ENCODE assay signal across 1 cellular context in the genomic region with DNA sequence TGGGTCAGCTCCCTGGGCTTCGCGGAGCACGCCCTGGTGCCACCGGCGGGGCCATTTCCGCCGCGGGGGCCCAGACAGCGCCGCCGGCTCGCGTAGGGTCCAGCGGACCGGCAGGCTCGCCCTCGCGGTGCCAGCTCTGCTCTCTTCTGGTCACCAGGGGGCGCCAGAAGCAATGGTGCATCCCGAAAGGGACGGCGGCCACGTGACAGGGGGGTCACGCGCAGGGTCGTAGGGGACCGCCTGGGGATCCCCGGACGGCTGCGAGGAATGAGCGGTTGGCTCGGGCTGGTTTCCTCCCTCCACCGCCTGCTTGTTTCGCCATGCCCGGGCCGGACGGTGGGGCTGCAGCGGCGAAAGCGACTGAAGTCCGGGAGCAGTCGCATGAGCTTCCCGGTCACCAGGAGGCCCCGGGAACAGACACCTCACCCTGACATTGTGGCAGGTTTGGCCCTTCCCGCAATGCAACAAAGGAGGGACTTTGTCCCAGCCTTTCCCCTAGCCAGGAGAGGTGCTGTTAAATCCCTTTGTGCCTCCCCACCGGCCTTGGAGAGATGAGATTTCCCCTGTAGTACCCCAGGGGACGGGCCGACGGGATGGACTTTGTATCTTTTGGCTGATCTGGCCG.
A peak's percentile ranks its signal among the peaks of the same experiment; 100 is the strongest.
TF ChIP-seq lines count a peak whose summit lies in the region.

No MANE protein-coding gene starts in this region.

TF ChIP-seq in K562, 482 proteins besides CTCF, POLR2A, EP300 and RAD21 (continued from another document and continues in another):
- TF ChIP-seq, protein P1, sequence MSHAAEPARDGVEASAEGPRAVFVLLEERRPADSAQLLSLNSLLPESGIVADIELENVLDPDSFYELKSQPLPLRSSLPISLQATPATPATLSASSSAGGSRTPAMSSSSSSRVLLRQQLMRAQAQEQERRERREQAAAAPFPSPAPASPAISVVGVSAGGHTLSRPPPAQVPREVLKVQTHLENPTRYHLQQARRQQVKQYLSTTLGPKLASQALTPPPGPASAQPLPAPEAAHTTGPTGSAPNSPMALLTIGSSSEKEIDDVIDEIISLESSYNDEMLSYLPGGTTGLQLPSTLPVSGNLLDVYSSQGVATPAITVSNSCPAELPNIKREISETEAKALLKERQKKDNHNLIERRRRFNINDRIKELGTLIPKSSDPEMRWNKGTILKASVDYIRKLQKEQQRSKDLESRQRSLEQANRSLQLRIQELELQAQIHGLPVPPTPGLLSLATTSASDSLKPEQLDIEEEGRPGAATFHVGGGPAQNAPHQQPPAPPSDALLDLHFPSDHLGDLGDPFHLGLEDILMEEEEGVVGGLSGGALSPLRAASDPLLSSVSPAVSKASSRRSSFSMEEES (CRISPR knock-in tag; IDR thresholded peaks at IDR 0.05): peak; percentile 53
- TF ChIP-seq TARDBP (IDR thresholded peaks at IDR 0.05): no peak
- no peak for TF ChIP-seq BRCA1 (IDR thresholded peaks at IDR 0.05)
- no peak for TF ChIP-seq BRCA1 (CRISPR knock-in tag; IDR thresholded peaks at IDR 0.05)
- TF ChIP-seq ZNF224 (CRISPR knock-in tag; IDR thresholded peaks at IDR 0.05): no peak
- TF ChIP-seq, protein P2, sequence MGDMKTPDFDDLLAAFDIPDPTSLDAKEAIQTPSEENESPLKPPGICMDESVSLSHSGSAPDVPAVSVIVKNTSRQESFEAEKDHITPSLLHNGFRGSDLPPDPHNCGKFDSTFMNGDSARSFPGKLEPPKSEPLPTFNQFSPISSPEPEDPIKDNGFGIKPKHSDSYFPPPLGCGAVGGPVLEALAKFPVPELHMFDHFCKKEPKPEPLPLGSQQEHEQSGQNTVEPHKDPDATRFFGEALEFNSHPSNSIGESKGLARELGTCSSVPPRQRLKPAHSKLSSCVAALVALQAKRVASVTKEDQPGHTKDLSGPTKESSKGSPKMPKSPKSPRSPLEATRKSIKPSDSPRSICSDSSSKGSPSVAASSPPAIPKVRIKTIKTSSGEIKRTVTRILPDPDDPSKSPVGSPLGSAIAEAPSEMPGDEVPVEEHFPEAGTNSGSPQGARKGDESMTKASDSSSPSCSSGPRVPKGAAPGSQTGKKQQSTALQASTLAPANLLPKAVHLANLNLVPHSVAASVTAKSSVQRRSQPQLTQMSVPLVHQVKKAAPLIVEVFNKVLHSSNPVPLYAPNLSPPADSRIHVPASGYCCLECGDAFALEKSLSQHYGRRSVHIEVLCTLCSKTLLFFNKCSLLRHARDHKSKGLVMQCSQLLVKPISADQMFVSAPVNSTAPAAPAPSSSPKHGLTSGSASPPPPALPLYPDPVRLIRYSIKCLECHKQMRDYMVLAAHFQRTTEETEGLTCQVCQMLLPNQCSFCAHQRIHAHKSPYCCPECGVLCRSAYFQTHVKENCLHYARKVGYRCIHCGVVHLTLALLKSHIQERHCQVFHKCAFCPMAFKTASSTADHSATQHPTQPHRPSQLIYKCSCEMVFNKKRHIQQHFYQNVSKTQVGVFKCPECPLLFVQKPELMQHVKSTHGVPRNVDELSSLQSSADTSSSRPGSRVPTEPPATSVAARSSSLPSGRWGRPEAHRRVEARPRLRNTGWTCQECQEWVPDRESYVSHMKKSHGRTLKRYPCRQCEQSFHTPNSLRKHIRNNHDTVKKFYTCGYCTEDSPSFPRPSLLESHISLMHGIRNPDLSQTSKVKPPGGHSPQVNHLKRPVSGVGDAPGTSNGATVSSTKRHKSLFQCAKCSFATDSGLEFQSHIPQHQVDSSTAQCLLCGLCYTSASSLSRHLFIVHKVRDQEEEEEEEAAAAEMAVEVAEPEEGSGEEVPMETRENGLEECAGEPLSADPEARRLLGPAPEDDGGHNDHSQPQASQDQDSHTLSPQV (IDR thresholded peaks at IDR 0.05): 0 out of 2 replicates have a peak, but pooled peaks have one; percentile 38
- TF ChIP-seq ATF7 (IDR thresholded peaks at IDR 0.05): peak; percentile 46; the same call in 1 of the 2 replicates
- TF ChIP-seq, protein P3, sequence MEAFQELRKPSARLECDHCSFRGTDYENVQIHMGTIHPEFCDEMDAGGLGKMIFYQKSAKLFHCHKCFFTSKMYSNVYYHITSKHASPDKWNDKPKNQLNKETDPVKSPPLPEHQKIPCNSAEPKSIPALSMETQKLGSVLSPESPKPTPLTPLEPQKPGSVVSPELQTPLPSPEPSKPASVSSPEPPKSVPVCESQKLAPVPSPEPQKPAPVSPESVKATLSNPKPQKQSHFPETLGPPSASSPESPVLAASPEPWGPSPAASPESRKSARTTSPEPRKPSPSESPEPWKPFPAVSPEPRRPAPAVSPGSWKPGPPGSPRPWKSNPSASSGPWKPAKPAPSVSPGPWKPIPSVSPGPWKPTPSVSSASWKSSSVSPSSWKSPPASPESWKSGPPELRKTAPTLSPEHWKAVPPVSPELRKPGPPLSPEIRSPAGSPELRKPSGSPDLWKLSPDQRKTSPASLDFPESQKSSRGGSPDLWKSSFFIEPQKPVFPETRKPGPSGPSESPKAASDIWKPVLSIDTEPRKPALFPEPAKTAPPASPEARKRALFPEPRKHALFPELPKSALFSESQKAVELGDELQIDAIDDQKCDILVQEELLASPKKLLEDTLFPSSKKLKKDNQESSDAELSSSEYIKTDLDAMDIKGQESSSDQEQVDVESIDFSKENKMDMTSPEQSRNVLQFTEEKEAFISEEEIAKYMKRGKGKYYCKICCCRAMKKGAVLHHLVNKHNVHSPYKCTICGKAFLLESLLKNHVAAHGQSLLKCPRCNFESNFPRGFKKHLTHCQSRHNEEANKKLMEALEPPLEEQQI (IDR thresholded peaks at IDR 0.05): peak; percentile 45; the same call in 1 of the 2 replicates
- no peak for TF ChIP-seq ZNF134 (CRISPR knock-in tag; conservative IDR thresholded peaks at IDR 0.05)
- 0 out of 2 replicates have a peak, but pooled peaks have one; percentile 45 for TF ChIP-seq SMC3 (conservative IDR thresholded peaks at IDR 0.05; ENCODE audit: insufficient read depth, low read depth, low read length)
- peak; percentile 72; the same call in 1 of the 2 replicates for TF ChIP-seq ZBTB7A (IDR thresholded peaks at IDR 0.05; ENCODE audit: borderline replicate concordance, control insufficient read depth, low read depth, low read length)
- TF ChIP-seq ZNF444 (CRISPR knock-in tag; IDR thresholded peaks at IDR 0.05): no peak
- peak; percentile 18; the same call in 1 of the 2 replicates for TF ChIP-seq SIN3B (IDR thresholded peaks at IDR 0.05; ENCODE audit: low read depth)
- peak; percentile 91 for TF ChIP-seq RAD51 (IDR thresholded peaks at IDR 0.05; ENCODE audit: borderline replicate concordance, low read depth)
- TF ChIP-seq NCOA4 (IDR thresholded peaks at IDR 0.05; ENCODE audit: partially characterized antibody): no peak
- TF ChIP-seq, protein P4, sequence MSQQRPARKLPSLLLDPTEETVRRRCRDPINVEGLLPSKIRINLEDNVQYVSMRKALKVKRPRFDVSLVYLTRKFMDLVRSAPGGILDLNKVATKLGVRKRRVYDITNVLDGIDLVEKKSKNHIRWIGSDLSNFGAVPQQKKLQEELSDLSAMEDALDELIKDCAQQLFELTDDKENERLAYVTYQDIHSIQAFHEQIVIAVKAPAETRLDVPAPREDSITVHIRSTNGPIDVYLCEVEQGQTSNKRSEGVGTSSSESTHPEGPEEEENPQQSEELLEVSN (IDR thresholded peaks at IDR 0.05; ENCODE audit: borderline replicate concordance in 1 of 2, extremely low read depth in 1 of 2, insufficient read depth in 1 of 2, insufficient read length in 1 of 2, low read depth in 1 of 2, low read length in 1 of 2, poor library complexity in 1 of 2, severe bottlenecking in 1 of 2): peak; percentile 17 to 39
- no peak for TF ChIP-seq ZNF263 (CRISPR knock-in tag; IDR thresholded peaks at IDR 0.05; ENCODE audit: borderline replicate concordance)
- peak; percentile 49; the same call in 1 of the 2 replicates for TF ChIP-seq CTBP1 (IDR thresholded peaks at IDR 0.05; ENCODE audit: borderline replicate concordance)
- TF ChIP-seq BHLHE40 (IDR thresholded peaks at IDR 0.05; ENCODE audit: low read length): peak; percentile 73
- TF ChIP-seq XRCC4 (IDR thresholded peaks at IDR 0.05; ENCODE audit: extremely low read depth, insufficient read depth, insufficient read length): no peak
- TF ChIP-seq NFE2 (IDR thresholded peaks at IDR 0.05; ENCODE audit: low read depth): no peak
- TF ChIP-seq HLTF (IDR thresholded peaks at IDR 0.05): no peak
- TF ChIP-seq, protein P5, sequence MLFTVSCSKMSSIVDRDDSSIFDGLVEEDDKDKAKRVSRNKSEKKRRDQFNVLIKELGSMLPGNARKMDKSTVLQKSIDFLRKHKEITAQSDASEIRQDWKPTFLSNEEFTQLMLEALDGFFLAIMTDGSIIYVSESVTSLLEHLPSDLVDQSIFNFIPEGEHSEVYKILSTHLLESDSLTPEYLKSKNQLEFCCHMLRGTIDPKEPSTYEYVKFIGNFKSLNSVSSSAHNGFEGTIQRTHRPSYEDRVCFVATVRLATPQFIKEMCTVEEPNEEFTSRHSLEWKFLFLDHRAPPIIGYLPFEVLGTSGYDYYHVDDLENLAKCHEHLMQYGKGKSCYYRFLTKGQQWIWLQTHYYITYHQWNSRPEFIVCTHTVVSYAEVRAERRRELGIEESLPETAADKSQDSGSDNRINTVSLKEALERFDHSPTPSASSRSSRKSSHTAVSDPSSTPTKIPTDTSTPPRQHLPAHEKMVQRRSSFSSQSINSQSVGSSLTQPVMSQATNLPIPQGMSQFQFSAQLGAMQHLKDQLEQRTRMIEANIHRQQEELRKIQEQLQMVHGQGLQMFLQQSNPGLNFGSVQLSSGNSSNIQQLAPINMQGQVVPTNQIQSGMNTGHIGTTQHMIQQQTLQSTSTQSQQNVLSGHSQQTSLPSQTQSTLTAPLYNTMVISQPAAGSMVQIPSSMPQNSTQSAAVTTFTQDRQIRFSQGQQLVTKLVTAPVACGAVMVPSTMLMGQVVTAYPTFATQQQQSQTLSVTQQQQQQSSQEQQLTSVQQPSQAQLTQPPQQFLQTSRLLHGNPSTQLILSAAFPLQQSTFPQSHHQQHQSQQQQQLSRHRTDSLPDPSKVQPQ (CRISPR knock-in tag; IDR thresholded peaks at IDR 0.05; ENCODE audit: borderline replicate concordance): 0 out of 2 replicates have a peak, but pooled peaks have one; percentile 55
- no peak for TF ChIP-seq XRCC3 (IDR thresholded peaks at IDR 0.05)
- TF ChIP-seq RUNX1 (IDR thresholded peaks at IDR 0.05; ENCODE audit: low read depth): no peak
- TF ChIP-seq TSC22D4 (tag; IDR thresholded peaks at IDR 0.05): no peak
- TF ChIP-seq, protein P6, sequence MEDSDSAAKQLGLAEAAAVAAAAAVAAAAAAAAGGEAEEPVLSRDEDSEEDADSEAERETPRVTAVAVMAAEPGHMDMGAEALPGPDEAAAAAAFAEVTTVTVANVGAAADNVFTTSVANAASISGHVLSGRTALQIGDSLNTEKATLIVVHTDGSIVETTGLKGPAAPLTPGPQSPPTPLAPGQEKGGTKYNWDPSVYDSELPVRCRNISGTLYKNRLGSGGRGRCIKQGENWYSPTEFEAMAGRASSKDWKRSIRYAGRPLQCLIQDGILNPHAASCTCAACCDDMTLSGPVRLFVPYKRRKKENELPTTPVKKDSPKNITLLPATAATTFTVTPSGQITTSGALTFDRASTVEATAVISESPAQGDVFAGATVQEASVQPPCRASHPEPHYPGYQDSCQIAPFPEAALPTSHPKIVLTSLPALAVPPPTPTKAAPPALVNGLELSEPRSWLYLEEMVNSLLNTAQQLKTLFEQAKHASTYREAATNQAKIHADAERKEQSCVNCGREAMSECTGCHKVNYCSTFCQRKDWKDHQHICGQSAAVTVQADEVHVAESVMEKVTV (CRISPR knock-in tag; IDR thresholded peaks at IDR 0.05): no peak
- no peak for TF ChIP-seq E2F3 (CRISPR knock-in tag; IDR thresholded peaks at IDR 0.05)
- TF ChIP-seq NFRKB (IDR thresholded peaks at IDR 0.05; ENCODE audit: low read depth): no peak
- no peak for TF ChIP-seq NFIC (IDR thresholded peaks at IDR 0.05)
- TF ChIP-seq PHF20 (IDR thresholded peaks at IDR 0.05; ENCODE audit: partially characterized antibody): peak; percentile 47
- TF ChIP-seq MECOM (CRISPR knock-in tag; IDR thresholded peaks at IDR 0.05): no peak
- TF ChIP-seq, protein P7, sequence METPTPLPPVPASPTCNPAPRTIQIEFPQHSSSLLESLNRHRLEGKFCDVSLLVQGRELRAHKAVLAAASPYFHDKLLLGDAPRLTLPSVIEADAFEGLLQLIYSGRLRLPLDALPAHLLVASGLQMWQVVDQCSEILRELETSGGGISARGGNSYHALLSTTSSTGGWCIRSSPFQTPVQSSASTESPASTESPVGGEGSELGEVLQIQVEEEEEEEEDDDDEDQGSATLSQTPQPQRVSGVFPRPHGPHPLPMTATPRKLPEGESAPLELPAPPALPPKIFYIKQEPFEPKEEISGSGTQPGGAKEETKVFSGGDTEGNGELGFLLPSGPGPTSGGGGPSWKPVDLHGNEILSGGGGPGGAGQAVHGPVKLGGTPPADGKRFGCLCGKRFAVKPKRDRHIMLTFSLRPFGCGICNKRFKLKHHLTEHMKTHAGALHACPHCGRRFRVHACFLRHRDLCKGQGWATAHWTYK (CRISPR knock-in tag; IDR thresholded peaks at IDR 0.05): no peak
- no peak for TF ChIP-seq ZNF551 (CRISPR knock-in tag; IDR thresholded peaks at IDR 0.05)
- peak; percentile 63 for TF ChIP-seq CBFA2T2 (conservative IDR thresholded peaks at IDR 0.05)
- TF ChIP-seq NONO (IDR thresholded peaks at IDR 0.05; ENCODE audit: low read depth in 2 of 2, low read length in 1 of 2): no peak
- TF ChIP-seq, protein P8, sequence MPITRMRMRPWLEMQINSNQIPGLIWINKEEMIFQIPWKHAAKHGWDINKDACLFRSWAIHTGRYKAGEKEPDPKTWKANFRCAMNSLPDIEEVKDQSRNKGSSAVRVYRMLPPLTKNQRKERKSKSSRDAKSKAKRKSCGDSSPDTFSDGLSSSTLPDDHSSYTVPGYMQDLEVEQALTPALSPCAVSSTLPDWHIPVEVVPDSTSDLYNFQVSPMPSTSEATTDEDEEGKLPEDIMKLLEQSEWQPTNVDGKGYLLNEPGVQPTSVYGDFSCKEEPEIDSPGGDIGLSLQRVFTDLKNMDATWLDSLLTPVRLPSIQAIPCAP (CRISPR knock-in tag; IDR thresholded peaks at IDR 0.05; ENCODE audit: borderline replicate concordance): no peak
- TF ChIP-seq ZNF766 (CRISPR knock-in tag; conservative IDR thresholded peaks at IDR 0.05): no peak
- TF ChIP-seq RB1 (IDR thresholded peaks at IDR 0.05; ENCODE audit: low read depth): peak; percentile 50; the same call in 1 of the 2 replicates
- no peak for TF ChIP-seq IRF2 (CRISPR knock-in tag; IDR thresholded peaks at IDR 0.05)
- no peak for TF ChIP-seq SNRNP70 (optimal IDR thresholded peaks at IDR 0.05; ENCODE audit: low read depth, low read length)
- TF ChIP-seq, protein P9, sequence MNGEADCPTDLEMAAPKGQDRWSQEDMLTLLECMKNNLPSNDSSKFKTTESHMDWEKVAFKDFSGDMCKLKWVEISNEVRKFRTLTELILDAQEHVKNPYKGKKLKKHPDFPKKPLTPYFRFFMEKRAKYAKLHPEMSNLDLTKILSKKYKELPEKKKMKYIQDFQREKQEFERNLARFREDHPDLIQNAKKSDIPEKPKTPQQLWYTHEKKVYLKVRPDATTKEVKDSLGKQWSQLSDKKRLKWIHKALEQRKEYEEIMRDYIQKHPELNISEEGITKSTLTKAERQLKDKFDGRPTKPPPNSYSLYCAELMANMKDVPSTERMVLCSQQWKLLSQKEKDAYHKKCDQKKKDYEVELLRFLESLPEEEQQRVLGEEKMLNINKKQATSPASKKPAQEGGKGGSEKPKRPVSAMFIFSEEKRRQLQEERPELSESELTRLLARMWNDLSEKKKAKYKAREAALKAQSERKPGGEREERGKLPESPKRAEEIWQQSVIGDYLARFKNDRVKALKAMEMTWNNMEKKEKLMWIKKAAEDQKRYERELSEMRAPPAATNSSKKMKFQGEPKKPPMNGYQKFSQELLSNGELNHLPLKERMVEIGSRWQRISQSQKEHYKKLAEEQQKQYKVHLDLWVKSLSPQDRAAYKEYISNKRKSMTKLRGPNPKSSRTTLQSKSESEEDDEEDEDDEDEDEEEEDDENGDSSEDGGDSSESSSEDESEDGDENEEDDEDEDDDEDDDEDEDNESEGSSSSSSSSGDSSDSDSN (IDR thresholded peaks at IDR 0.05; ENCODE audit: borderline replicate concordance in 1 of 2, low read depth in 2 of 2, low read length in 2 of 2): 0 out of 4 replicates have a peak, but pooled peaks of 1 of the 2 experiments have one; percentile 28
